ENCODE assay signal across 21 cellular contexts in the genomic region with DNA sequence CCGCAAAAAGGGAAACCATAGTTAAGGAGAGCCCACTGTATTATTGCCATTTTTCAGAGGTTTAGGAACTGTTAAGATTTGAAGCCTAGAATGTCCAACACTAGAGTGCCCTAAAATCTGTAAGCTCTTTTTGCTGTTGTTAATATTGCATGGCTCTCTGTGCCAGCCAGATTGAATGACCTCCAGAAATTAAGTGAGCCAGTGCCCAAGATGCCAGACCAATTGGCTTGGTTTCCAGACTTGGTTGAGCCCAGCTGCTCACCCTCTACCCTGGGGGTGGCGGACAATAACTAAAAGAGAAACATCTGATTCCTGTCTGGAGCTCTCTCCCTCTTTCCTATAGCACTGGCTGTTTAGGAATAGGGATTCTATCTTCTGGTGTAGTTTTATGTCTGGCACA.
DNase-seq lines count a peak whose midpoint lies in the region; ATAC-seq lines count a peak whose summit lies in the region.
"Had no signal": no experiment of that assay in that cellular context is flagged by ENCODE, and none has a peak within 500 bp of the region (broad histone marks: within the 10 kb centered on the region; RNA-seq: fewer than 3 reads in every experiment).

No MANE protein-coding gene starts in this region.

- H3K9me3 Mint-ChIP-seq in CD8-positive, alpha-beta memory T cell: peaks cover 0 to 4% (median 0%) of the 10 kb centered on the region in 5 donors
- H3K9me3 Mint-ChIP-seq: CD8-positive, alpha-beta T cell; GM23338; H9 had no signal

- POLR2A ChIA-PET in CD8-positive, alpha-beta memory T cell (lab: Charles Lee): no interaction called here

- H3K4me3 Mint-ChIP-seq in CD8-positive, alpha-beta memory T cell: no peak overlapping the region
- H3K4me3 Mint-ChIP-seq: B cell; CD4-positive, CD25-positive, alpha-beta regulatory T cell; CD8-positive, alpha-beta T cell; GM23338; H9 had no signal

- peak; percentile 56 for DNase-seq in DMS 273 (lab: John Stamatoyannopoulos, UW; ENCODE audit: unreplicated experiment)
- DNase-seq in DMS 273 treated with DMSO at 0.1 percent for 48 hours (lab: John Stamatoyannopoulos, UW): no peak
- peak; percentile 23 to 86 for DNase-seq in NCI-H446 (lab: John Stamatoyannopoulos, UW)
- peak; percentile 84 for DNase-seq in cerebellar cortex (ENCODE audit: low spot score)
- DNase-seq in mesenchymal stem cell: no peak
- DNase-seq in activated CD4-positive, CD25-positive, alpha-beta regulatory T cell (lab: John Stamatoyannopoulos, UW): no peak
- DNase-seq in CD8-positive, alpha-beta memory T cell: no peak
- DNase-seq: CD4-positive, CD25-positive, alpha-beta regulatory T cell; CD8-positive, alpha-beta T cell; DMS153; DND-41; GDM1; H9 had no signal

- CTCF ChIA-PET in CD8-positive, alpha-beta memory T cell (lab: Charles Lee): no interaction called here

- H2BK15ac ChIP-seq in mesenchymal stem cell (ENCODE audit: low read depth, poor library complexity, severe bottlenecking): no peak overlapping the region

- 96% methylated on average over 2 of the region's 2 CpGs for WGBS in mesenchymal stem cell

- H3K4me1 Mint-ChIP-seq in CD8-positive, alpha-beta memory T cell: no peaks in the 10 kb centered on the region
- H3K4me1 Mint-ChIP-seq: B cell; CD4-positive, CD25-positive, alpha-beta regulatory T cell had no signal

- H3K27ac Mint-ChIP-seq in CD8-positive, alpha-beta memory T cell: no peak overlapping the region
- H3K27ac Mint-ChIP-seq: B cell; CD4-positive, CD25-positive, alpha-beta regulatory T cell; CD8-positive, alpha-beta T cell; GM23338; H9 had no signal

- H3K9ac ChIP-seq in mesenchymal stem cell (ENCODE audit: low read length): no peak overlapping the region
- H3K9ac ChIP-seq: BLaER1 had no signal

- H3K36me3 Mint-ChIP-seq in CD8-positive, alpha-beta memory T cell: no peaks in the 10 kb centered on the region
- H3K36me3 Mint-ChIP-seq: CD4-positive, CD25-positive, alpha-beta regulatory T cell; CD8-positive, alpha-beta T cell had no signal

- H3K14ac ChIP-seq in mesenchymal stem cell (ENCODE audit: low read length in 2 of 2): no peak overlapping the region

- H2AFZ ChIP-seq in mesenchymal stem cell (ENCODE audit: low read depth, low read length): peak overlapping the region; percentile 42
- H2AFZ ChIP-seq: GM23338 had no signal

- no peak overlapping the region for H4K8ac ChIP-seq in mesenchymal stem cell (ENCODE audit: low read length)

- H3K4ac ChIP-seq in mesenchymal stem cell (ENCODE audit: low read depth in 1 of 2, low read length in 2 of 2): no peak overlapping the region

- H3K27me3 Mint-ChIP-seq in CD8-positive, alpha-beta memory T cell: peaks cover 0 to 4% of the 10 kb centered on the region in 2 donors
- H3K27me3 Mint-ChIP-seq: B cell; CD4-positive, CD25-positive, alpha-beta regulatory T cell had no signal

- H4K91ac ChIP-seq in mesenchymal stem cell (ENCODE audit: low read length): peak overlapping the region; percentile 15

- no peak overlapping the region for H3K4me3 ChIP-seq in mesenchymal stem cell (ENCODE audit: insufficient read depth in 1 of 2, low read depth in 1 of 2, low read length in 2 of 2)
- H3K4me3 ChIP-seq in CD8-positive, alpha-beta memory T cell (ENCODE audit: low read length): no peak overlapping the region
- H3K4me3 ChIP-seq: BLaER1, GM12878, GM23338 had no signal

- H3K27ac ChIP-seq in mesenchymal stem cell (ENCODE audit: low read length, poor library complexity, severe bottlenecking): no peak overlapping the region
- no peak overlapping the region for H3K27ac ChIP-seq in CD8-positive, alpha-beta memory T cell (ENCODE audit: low read depth, low read length)
- H3K27ac ChIP-seq: 22Rv1, BLaER1, C4-2B had no signal

- no peak for ATAC-seq in HG03025 (IDR thresholded peaks at IDR 0.05; ENCODE audit: low FRiP score, unreplicated experiment)
- ATAC-seq: CD8-positive, alpha-beta T cell; GM12878; GM23338; HCT116 had no signal

- no peak overlapping the region for H3K4me2 ChIP-seq in mesenchymal stem cell (ENCODE audit: low read length, poor library complexity, severe bottlenecking)
- H3K4me2 ChIP-seq: BLaER1, GM23338 had no signal

- H3K9me3 ChIP-seq in mesenchymal stem cell (ENCODE audit: control insufficient read depth, low read length): no peaks in the 10 kb centered on the region
- H3K9me3 ChIP-seq in CD8-positive, alpha-beta memory T cell (ENCODE audit: low read length): no peaks in the 10 kb centered on the region
- H3K9me3 ChIP-seq: BLaER1 had no signal

- no peaks in the 10 kb centered on the region for H3K36me3 ChIP-seq in mesenchymal stem cell (ENCODE audit: control insufficient read depth in 1 of 2, insufficient read depth in 2 of 2, low read depth in 1 of 2, low read length in 2 of 2)
- no peaks in the 10 kb centered on the region for H3K36me3 ChIP-seq in CD8-positive, alpha-beta memory T cell (ENCODE audit: insufficient read depth, low read length)
- H3K36me3 ChIP-seq: BLaER1 had no signal

- H3K4me1 ChIP-seq in mesenchymal stem cell (ENCODE audit: control insufficient read depth, insufficient read depth, low read depth, low read length): no peaks in the 10 kb centered on the region
- no peaks in the 10 kb centered on the region for H3K4me1 ChIP-seq in CD8-positive, alpha-beta memory T cell (ENCODE audit: insufficient read depth, low read length)
- H3K4me1 ChIP-seq: BLaER1 had no signal

- H2BK12ac ChIP-seq in mesenchymal stem cell (ENCODE audit: low read length in 2 of 2): no peak overlapping the region

- H3K18ac ChIP-seq in mesenchymal stem cell (ENCODE audit: low read depth in 1 of 2, low read length in 2 of 2): no peak overlapping the region

- no peaks in the 10 kb centered on the region for H3K79me1 ChIP-seq in mesenchymal stem cell (replicated peaks; ENCODE audit: low read length, poor library complexity, severe bottlenecking)

- H2BK120ac ChIP-seq in mesenchymal stem cell (ENCODE audit: low read depth, low read length): no peak overlapping the region

- H3K27me3 ChIP-seq in mesenchymal stem cell (ENCODE audit: control insufficient read depth in 1 of 2, insufficient read depth in 1 of 2, low read length in 2 of 2): no peaks in the 10 kb centered on the region
- H3K27me3 ChIP-seq in CD8-positive, alpha-beta memory T cell (ENCODE audit: insufficient read depth, low read length, poor library complexity, severe bottlenecking): no peaks in the 10 kb centered on the region
- H3K27me3 ChIP-seq: BLaER1 had no signal

- H2AK5ac ChIP-seq in mesenchymal stem cell (ENCODE audit: low read length, severe bottlenecking): no peak overlapping the region

- H2BK5ac ChIP-seq in mesenchymal stem cell (ENCODE audit: low read depth, low read length, poor library complexity, severe bottlenecking): no peak overlapping the region

- H3K23ac ChIP-seq in mesenchymal stem cell (ENCODE audit: low read length in 2 of 2): no peak overlapping the region

Comparison
In these comparisons a context has a peak if more than half of its experiments do, and no peak if none do; other contexts are left out.
1. DNase-seq: peak in DMS 273 (single experiment), NCI-H446 (2 of 2) and cerebellar cortex (single experiment); none in DMS 273 treated with DMSO at 0.1 percent for 48 hours (single experiment), mesenchymal stem cell (single experiment), activated CD4-positive, CD25-positive, alpha-beta regulatory T cell (0 of 4) and CD8-positive, alpha-beta memory T cell (0 of 5).